1 cellular context compared by ENCODE assay signal in the genomic region with DNA sequence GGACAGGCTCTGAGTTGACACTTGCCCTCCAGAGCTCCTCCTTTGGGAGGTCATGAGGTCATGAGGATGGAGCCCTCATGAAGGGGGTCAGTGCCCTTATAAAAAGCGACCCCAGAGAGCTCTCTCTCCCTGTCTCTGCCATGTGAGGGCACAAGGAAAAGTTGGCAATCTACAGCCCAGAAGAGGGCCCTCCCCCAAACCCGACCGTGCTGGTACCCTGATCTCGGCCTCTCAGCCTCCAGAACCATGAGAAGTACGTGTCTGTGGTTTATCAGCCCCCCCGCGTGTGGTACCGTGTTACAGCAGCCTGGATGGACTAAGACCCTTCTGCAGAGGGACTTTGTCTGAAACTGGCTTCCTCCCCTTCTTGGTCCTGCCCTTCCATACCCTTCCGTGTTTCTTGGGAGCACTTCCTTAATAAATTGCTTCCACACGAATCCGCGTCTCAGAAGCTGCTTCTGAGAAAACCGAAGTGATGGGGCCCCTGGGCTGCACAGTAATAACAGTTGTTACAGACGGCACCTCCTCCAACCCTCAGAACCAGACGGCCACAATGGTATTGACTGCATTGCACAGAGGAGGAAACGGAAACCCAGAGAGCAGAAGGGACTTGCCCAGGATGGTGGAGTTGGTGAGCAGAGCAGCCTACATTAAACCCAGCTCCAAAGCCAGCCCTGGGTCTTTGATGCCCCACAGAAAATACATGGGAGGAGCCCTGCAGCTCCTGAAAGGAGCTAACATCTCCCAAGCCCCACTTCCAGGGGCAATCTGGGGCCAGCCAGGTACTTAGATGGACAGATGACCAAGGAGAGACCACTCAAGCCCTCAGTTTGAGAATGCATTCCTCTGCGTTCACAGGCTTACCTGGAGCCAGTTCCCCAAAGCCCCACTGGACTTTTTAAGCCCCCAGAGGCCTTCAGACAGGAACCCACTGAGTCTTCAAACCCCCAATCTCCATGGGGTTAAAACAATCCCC.
A peak's percentile ranks its signal among the peaks of the same experiment; 100 is the strongest.
TF ChIP-seq lines count a peak whose summit lies in the region.

No MANE protein-coding gene starts in this region.

TF ChIP-seq in GM12878, 131 proteins besides CTCF, POLR2A, EP300 and RAD21 (continued from another document):
- 0 out of 2 replicates have a peak, but pooled peaks have one; percentile 14 for TF ChIP-seq BMI1 (IDR thresholded peaks at IDR 0.05; ENCODE audit: borderline replicate concordance)
- TF ChIP-seq SMAD1 (IDR thresholded peaks at IDR 0.05; ENCODE audit: low read depth, partially characterized antibody) = no peak
- no peak for TF ChIP-seq CHD4 (IDR thresholded peaks at IDR 0.05)
- TF ChIP-seq PAX5 (IDR thresholded peaks at IDR 0.05; ENCODE audit: borderline replicate concordance, low read depth, low read length) = peak; percentile 83
- TF ChIP-seq ZNF384 (IDR thresholded peaks at IDR 0.05; ENCODE audit: borderline replicate concordance, low read depth, low read length) = no peak
- TF ChIP-seq CREB1 (IDR thresholded peaks at IDR 0.05; ENCODE audit: low read depth) = peak; percentile 33; the same call in 1 of the 2 replicates
- TF ChIP-seq, protein P1, sequence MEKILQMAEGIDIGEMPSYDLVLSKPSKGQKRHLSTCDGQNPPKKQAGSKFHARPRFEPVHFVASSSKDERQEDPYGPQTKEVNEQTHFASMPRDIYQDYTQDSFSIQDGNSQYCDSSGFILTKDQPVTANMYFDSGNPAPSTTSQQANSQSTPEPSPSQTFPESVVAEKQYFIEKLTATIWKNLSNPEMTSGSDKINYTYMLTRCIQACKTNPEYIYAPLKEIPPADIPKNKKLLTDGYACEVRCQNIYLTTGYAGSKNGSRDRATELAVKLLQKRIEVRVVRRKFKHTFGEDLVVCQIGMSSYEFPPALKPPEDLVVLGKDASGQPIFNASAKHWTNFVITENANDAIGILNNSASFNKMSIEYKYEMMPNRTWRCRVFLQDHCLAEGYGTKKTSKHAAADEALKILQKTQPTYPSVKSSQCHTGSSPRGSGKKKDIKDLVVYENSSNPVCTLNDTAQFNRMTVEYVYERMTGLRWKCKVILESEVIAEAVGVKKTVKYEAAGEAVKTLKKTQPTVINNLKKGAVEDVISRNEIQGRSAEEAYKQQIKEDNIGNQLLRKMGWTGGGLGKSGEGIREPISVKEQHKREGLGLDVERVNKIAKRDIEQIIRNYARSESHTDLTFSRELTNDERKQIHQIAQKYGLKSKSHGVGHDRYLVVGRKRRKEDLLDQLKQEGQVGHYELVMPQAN (conservative IDR thresholded peaks at IDR 0.05) = no peak
- no peak for TF ChIP-seq ZSCAN29 (IDR thresholded peaks at IDR 0.05)
- TF ChIP-seq EGR1 (IDR thresholded peaks at IDR 0.05; ENCODE audit: borderline replicate concordance in 1 of 2, low read depth in 2 of 2, low read length in 2 of 2) = peak in 1 of 2 experiments; percentile 39; a peak in 1 of 3 replicates
- no peak for TF ChIP-seq POLR2AphosphoS2 (IDR thresholded peaks at IDR 0.05; ENCODE audit: low read depth, low read length)
- peak; percentile 70 for TF ChIP-seq CREM (IDR thresholded peaks at IDR 0.05; ENCODE audit: low read depth)
- TF ChIP-seq ASH2L (IDR thresholded peaks at IDR 0.05; ENCODE audit: borderline replicate concordance, low read depth) = peak; percentile 76; the same call in 1 of the 2 replicates
- peak; percentile 48; the same call in 1 of the 2 replicates for TF ChIP-seq GABPA (IDR thresholded peaks at IDR 0.05; ENCODE audit: low read depth)
- TF ChIP-seq, protein P2, sequence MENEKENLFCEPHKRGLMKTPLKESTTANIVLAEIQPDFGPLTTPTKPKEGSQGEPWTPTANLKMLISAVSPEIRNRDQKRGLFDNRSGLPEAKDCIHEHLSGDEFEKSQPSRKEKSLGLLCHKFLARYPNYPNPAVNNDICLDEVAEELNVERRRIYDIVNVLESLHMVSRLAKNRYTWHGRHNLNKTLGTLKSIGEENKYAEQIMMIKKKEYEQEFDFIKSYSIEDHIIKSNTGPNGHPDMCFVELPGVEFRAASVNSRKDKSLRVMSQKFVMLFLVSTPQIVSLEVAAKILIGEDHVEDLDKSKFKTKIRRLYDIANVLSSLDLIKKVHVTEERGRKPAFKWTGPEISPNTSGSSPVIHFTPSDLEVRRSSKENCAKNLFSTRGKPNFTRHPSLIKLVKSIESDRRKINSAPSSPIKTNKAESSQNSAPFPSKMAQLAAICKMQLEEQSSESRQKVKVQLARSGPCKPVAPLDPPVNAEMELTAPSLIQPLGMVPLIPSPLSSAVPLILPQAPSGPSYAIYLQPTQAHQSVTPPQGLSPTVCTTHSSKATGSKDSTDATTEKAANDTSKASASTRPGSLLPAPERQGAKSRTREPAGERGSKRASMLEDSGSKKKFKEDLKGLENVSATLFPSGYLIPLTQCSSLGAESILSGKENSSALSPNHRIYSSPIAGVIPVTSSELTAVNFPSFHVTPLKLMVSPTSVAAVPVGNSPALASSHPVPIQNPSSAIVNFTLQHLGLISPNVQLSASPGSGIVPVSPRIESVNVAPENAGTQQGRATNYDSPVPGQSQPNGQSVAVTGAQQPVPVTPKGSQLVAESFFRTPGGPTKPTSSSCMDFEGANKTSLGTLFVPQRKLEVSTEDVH (IDR thresholded peaks at IDR 0.05; ENCODE audit: low read depth, partially characterized antibody) = no peak
- no peak for TF ChIP-seq CBX3 (IDR thresholded peaks at IDR 0.05; ENCODE audit: borderline replicate concordance, low read depth)
- TF ChIP-seq SREBF2 (IDR thresholded peaks at IDR 0.05; ENCODE audit: low read length) = no peak
- TF ChIP-seq, protein P3, sequence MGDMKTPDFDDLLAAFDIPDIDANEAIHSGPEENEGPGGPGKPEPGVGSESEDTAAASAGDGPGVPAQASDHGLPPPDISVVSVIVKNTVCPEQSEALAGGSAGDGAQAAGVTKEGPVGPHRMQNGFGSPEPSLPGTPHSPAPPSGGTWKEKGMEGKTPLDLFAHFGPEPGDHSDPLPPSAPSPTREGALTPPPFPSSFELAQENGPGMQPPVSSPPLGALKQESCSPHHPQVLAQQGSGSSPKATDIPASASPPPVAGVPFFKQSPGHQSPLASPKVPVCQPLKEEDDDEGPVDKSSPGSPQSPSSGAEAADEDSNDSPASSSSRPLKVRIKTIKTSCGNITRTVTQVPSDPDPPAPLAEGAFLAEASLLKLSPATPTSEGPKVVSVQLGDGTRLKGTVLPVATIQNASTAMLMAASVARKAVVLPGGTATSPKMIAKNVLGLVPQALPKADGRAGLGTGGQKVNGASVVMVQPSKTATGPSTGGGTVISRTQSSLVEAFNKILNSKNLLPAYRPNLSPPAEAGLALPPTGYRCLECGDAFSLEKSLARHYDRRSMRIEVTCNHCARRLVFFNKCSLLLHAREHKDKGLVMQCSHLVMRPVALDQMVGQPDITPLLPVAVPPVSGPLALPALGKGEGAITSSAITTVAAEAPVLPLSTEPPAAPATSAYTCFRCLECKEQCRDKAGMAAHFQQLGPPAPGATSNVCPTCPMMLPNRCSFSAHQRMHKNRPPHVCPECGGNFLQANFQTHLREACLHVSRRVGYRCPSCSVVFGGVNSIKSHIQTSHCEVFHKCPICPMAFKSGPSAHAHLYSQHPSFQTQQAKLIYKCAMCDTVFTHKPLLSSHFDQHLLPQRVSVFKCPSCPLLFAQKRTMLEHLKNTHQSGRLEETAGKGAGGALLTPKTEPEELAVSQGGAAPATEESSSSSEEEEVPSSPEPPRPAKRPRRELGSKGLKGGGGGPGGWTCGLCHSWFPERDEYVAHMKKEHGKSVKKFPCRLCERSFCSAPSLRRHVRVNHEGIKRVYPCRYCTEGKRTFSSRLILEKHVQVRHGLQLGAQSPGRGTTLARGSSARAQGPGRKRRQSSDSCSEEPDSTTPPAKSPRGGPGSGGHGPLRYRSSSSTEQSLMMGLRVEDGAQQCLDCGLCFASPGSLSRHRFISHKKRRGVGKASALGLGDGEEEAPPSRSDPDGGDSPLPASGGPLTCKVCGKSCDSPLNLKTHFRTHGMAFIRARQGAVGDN (IDR thresholded peaks at IDR 0.05) = peak; percentile 30; the same call in 1 of the 2 replicates
- TF ChIP-seq SUZ12 (IDR thresholded peaks at IDR 0.05; ENCODE audit: unreplicated experiment) = no peak
- TF ChIP-seq, protein P4, sequence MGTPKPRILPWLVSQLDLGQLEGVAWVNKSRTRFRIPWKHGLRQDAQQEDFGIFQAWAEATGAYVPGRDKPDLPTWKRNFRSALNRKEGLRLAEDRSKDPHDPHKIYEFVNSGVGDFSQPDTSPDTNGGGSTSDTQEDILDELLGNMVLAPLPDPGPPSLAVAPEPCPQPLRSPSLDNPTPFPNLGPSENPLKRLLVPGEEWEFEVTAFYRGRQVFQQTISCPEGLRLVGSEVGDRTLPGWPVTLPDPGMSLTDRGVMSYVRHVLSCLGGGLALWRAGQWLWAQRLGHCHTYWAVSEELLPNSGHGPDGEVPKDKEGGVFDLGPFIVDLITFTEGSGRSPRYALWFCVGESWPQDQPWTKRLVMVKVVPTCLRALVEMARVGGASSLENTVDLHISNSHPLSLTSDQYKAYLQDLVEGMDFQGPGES (IDR thresholded peaks at IDR 0.05) = no peak
- 0 out of 4 replicates have a peak, but pooled peaks of 1 of the 2 experiments have one; percentile 29 for TF ChIP-seq CEBPB (IDR thresholded peaks at IDR 0.05; ENCODE audit: borderline replicate concordance in 1 of 2, low read depth in 2 of 2, low read length in 2 of 2)
- TF ChIP-seq HCFC1 (IDR thresholded peaks at IDR 0.05; ENCODE audit: low read length) = no peak; the same call in 1 of the 2 replicates
- 0 out of 2 replicates have a peak, but pooled peaks have one; percentile 62 for TF ChIP-seq PML (IDR thresholded peaks at IDR 0.05; ENCODE audit: low read length)
- TF ChIP-seq, protein P5, sequence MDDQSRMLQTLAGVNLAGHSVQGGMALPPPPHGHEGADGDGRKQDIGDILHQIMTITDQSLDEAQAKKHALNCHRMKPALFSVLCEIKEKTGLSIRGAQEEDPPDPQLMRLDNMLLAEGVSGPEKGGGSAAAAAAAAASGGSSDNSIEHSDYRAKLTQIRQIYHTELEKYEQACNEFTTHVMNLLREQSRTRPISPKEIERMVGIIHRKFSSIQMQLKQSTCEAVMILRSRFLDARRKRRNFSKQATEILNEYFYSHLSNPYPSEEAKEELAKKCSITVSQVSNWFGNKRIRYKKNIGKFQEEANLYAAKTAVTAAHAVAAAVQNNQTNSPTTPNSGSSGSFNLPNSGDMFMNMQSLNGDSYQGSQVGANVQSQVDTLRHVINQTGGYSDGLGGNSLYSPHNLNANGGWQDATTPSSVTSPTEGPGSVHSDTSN (IDR thresholded peaks at IDR 0.05; ENCODE audit: insufficient replicate concordance, low read depth, low read length) = no peak
- TF ChIP-seq NFIC (IDR thresholded peaks at IDR 0.05; ENCODE audit: low read depth, low read length) = peak; percentile 84
- TF ChIP-seq, protein P6, sequence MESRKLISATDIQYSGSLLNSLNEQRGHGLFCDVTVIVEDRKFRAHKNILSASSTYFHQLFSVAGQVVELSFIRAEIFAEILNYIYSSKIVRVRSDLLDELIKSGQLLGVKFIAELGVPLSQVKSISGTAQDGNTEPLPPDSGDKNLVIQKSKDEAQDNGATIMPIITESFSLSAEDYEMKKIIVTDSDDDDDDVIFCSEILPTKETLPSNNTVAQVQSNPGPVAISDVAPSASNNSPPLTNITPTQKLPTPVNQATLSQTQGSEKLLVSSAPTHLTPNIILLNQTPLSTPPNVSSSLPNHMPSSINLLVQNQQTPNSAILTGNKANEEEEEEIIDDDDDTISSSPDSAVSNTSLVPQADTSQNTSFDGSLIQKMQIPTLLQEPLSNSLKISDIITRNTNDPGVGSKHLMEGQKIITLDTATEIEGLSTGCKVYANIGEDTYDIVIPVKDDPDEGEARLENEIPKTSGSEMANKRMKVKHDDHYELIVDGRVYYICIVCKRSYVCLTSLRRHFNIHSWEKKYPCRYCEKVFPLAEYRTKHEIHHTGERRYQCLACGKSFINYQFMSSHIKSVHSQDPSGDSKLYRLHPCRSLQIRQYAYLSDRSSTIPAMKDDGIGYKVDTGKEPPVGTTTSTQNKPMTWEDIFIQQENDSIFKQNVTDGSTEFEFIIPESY (IDR thresholded peaks at IDR 0.05) = no peak
- peak; percentile 64 to 78 for TF ChIP-seq IKZF2 (IDR thresholded peaks at IDR 0.05)
- TF ChIP-seq HDAC6 (IDR thresholded peaks at IDR 0.05; ENCODE audit: unreplicated experiment) = no peak
- TF ChIP-seq ETV6 (conservative IDR thresholded peaks at IDR 0.05 in 1 of 2, IDR thresholded peaks at IDR 0.05 in 1 of 2; ENCODE audit: borderline replicate concordance in 1 of 2, low read depth in 1 of 2) = peak in 1 of 2 experiments; percentile 87; a peak in 2 of 4 replicates
- TF ChIP-seq, protein P7, sequence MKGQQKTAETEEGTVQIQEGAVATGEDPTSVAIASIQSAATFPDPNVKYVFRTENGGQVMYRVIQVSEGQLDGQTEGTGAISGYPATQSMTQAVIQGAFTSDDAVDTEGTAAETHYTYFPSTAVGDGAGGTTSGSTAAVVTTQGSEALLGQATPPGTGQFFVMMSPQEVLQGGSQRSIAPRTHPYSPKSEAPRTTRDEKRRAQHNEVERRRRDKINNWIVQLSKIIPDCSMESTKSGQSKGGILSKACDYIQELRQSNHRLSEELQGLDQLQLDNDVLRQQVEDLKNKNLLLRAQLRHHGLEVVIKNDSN (IDR thresholded peaks at IDR 0.05; ENCODE audit: borderline replicate concordance, extremely low read length, insufficient read depth, low read depth, low read length) = no peak
- TF ChIP-seq NR2F1 (conservative IDR thresholded peaks at IDR 0.05) = peak; percentile 76
- peak; percentile 80; the same call in 1 of the 2 replicates for TF ChIP-seq MEF2A (IDR thresholded peaks at IDR 0.05; ENCODE audit: insufficient read depth, low read depth, low read length)
- peak; percentile 80 for TF ChIP-seq IRF4 (IDR thresholded peaks at IDR 0.05; ENCODE audit: low read depth, low read length)
- TF ChIP-seq IKZF1 (conservative IDR thresholded peaks at IDR 0.05) = peak; percentile 59; the same call in 1 of the 2 replicates
- TF ChIP-seq SMC3 (IDR thresholded peaks at IDR 0.05; ENCODE audit: borderline replicate concordance, low read length) = no peak; the same call in 1 of the 2 replicates
- TF ChIP-seq, protein P8, sequence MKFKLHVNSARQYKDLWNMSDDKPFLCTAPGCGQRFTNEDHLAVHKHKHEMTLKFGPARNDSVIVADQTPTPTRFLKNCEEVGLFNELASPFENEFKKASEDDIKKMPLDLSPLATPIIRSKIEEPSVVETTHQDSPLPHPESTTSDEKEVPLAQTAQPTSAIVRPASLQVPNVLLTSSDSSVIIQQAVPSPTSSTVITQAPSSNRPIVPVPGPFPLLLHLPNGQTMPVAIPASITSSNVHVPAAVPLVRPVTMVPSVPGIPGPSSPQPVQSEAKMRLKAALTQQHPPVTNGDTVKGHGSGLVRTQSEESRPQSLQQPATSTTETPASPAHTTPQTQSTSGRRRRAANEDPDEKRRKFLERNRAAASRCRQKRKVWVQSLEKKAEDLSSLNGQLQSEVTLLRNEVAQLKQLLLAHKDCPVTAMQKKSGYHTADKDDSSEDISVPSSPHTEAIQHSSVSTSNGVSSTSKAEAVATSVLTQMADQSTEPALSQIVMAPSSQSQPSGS (IDR thresholded peaks at IDR 0.05; ENCODE audit: low read length) = peak; percentile 54; the same call in 1 of the 2 replicates
- peak; percentile 53; the same call in 1 of the 2 replicates for TF ChIP-seq NR2C1 (IDR thresholded peaks at IDR 0.05)
